12 cellular contexts compared by ENCODE assay signal in the genomic region with DNA sequence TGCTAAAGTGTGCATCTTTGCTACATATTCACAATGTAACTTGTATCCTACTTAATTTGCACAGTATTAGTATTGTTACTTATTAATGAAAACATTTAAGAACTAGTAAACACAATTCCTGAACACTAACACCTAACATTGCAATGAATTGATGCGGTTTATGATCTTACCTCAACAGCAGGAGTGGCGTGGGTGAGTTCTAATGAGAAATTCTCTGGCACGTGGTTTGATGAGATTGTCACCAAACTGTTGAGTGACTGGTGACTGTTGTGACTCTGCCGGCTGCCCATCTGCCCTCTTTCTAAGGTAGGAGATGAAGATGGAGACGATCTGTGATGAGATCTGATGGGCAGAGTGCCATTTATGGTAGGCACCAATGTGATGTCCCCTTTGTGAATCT. TPM values are rescaled to one million over a fixed set of nuclear protein-coding genes. Genes with fewer than 3 reads are reported as not detected.
DNase-seq lines count a peak whose midpoint lies in the region; TF ChIP-seq lines count a peak whose summit lies in the region.
"Had no signal": no experiment of that assay in that cellular context is flagged by ENCODE, and none has a peak within 500 bp of the region (broad histone marks: within the 10 kb centered on the region; RNA-seq: fewer than 3 reads in every experiment).

No MANE protein-coding gene starts in this region.

- DNase-seq in left ventricle myocardium inferior (no peak), cardiac septum (ENCODE audit: low spot score) (no peak), fibroblast of the aortic adventitia (ENCODE audit: low read depth) (no peak), ovary (no peak), AG08396 (ENCODE audit: low spot score) (no peak), hippocampal formation (lab: John Stamatoyannopoulos, UW) (no peak), NCI-H524 (lab: John Stamatoyannopoulos, UW) (no peak), NCI-H187 (lab: John Stamatoyannopoulos, UW) (no peak)
- DNase-seq: activated CD4-positive, alpha-beta T cell treated with anti-CD3 and anti-CD28 coated beads for 4 hours; cortex of kidney; NCI-H345 had no signal

- TF ChIP-seq EP300 in ovary (IDR thresholded peaks at IDR 0.05), result no peak

- no peak for TF ChIP-seq CTCF in left ventricle myocardium inferior (IDR thresholded peaks at IDR 0.05; ENCODE audit: borderline replicate concordance)
- no peak for TF ChIP-seq CTCF in fibroblast of the aortic adventitia (IDR thresholded peaks at IDR 0.05; ENCODE audit: insufficient read depth, low read length)
- TF ChIP-seq CTCF in ovary (IDR thresholded peaks at IDR 0.05), result no peak

- H3K36me3 ChIP-seq in left ventricle myocardium inferior, result no peaks in the 10 kb centered on the region
- no peaks in the 10 kb centered on the region for H3K36me3 ChIP-seq in ovary

- TF ChIP-seq POLR2A in ovary (IDR thresholded peaks at IDR 0.05), result no peak

- peaks cover 27% of the 10 kb centered on the region for H3K27me3 ChIP-seq in left ventricle myocardium inferior (ENCODE audit: low read depth)
- no peaks in the 10 kb centered on the region for H3K27me3 ChIP-seq in ovary
- H3K27me3 ChIP-seq: SJSA1 had no signal

- H3K4me3 ChIP-seq in left ventricle myocardium inferior (peak overlapping the region; percentile 72), fibroblast of the aortic adventitia (ENCODE audit: low read depth, low read length) (peak overlapping the region; percentile 98), ovary (peak overlapping the region; percentile 58)
- H3K4me3 ChIP-seq: SJSA1 had no signal

- H3K4me1 ChIP-seq in left ventricle myocardium inferior (peaks cover 20% of the 10 kb centered on the region), ovary (ENCODE audit: insufficient read depth) (peaks cover 2% of the 10 kb centered on the region)

- H3K27ac ChIP-seq in left ventricle myocardium inferior (replicated peaks) (peak overlapping the region; percentile 85), ovary (peak overlapping the region in 1 of 2 donors; percentile 94)
- H3K27ac ChIP-seq: SJSA1 had no signal

- intact Hi-C loops in left ventricle myocardium inferior (cut with micrococcal nuclease), result loop anchor here (10.0 kb wide), 1 partner anchor 245 kb away; no protein-coding TSS in a partner anchor
- intact Hi-C loops in cardiac septum (cut with DNase I), result loop anchor here (10.0 kb wide), 1 partner anchor 405 kb away; no protein-coding TSS in a partner anchor
- intact Hi-C loops in ovary (cut with DNase I), result no loop called here

- H3K9me3 ChIP-seq in left ventricle myocardium inferior (replicated peaks) (no peaks in the 10 kb centered on the region), ovary (no peaks in the 10 kb centered on the region)
- H3K9me3 ChIP-seq: SJSA1 had no signal

- WGBS in ovary, 3 donors, result 7 to 18% (median 7%) methylated on average over 5 of the region's 5 CpGs

RNA-seq across cellular contexts. Expression of a gene that starts 2.9 kb away (rescaled TPM):
- total RNA-seq in left ventricle myocardium inferior (3.4 TPM), cardiac septum (4.9 TPM), fibroblast of the aortic adventitia (ENCODE audit: low replicate concordance) (102 and 210 TPM in 2 replicates), ovary (10 to 100 TPM; 14.1 to 25.1 (median 15.2) TPM)
- 10 to 100 TPM; 26.5 to 48.4 TPM for polyA plus RNA-seq in ovary

Comparison
In these comparisons a context has a peak if more than half of its experiments do, and no peak if none do; other contexts are left out.
1. intact Hi-C loops: an anchor here in left ventricle myocardium inferior (10.0 kb wide) and cardiac septum (10.0 kb wide); none called in ovary.